ENCODE assay signal across 16 cellular contexts in the genomic region with DNA sequence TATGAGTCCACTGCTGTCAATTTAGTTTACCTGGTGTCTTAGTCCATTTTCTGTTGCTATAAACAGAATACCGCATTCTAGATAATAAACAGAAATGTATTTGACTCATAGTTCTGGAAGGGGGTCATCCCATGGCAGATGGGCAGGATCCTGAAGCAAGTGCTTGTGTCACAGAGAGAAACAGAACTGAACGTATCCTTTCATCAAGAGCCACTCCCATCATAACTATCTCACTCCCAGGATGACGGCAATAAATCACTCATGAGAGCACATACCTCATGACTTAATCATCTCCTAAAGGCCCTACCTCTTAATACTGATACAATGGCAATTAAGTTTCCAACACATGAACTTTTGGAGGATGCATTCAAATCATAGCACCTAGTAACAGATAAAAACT.
A peak's percentile ranks its signal among the peaks of the same experiment; 100 is the strongest.
DNase-seq lines count a peak whose midpoint lies in the region; ATAC-seq and TF ChIP-seq lines count a peak whose summit lies in the region.
"Had no signal": no experiment of that assay in that cellular context is flagged by ENCODE, and none has a peak within 500 bp of the region (broad histone marks: within the 10 kb centered on the region; RNA-seq: fewer than 3 reads in every experiment).

No MANE protein-coding gene starts in this region.

- intact Hi-C loops in CD8-positive, alpha-beta T cell (cut with DNase I, micrococcal nuclease) = no loop called here
- intact Hi-C loops in right lobe of liver (cut with DNase I) = no loop called here

- ATAC-seq in CD8-positive, alpha-beta T cell = no peak
- no peak for ATAC-seq in GM18868 (IDR thresholded peaks at IDR 0.05; ENCODE audit: unreplicated experiment)
- no peak for ATAC-seq in HG02588 (IDR thresholded peaks at IDR 0.05; ENCODE audit: unreplicated experiment)
- no peak for ATAC-seq in right lobe of liver
- ATAC-seq in activated CD8-positive, alpha-beta T cell treated with anti-CD3 and anti-CD28 coated beads, Interleukin-2, amount 10 ng/mL, durations not matched to agents 7 days and 5 days = no peak
- ATAC-seq: naive thymus-derived CD4-positive, alpha-beta T cell; stimulated activated naive CD8-positive, alpha-beta T cell treated with anti-CD3 and anti-CD28 coated beads, Interleukin-15, amount 100 ng/mL, for 72 hours had no signal

- TF ChIP-seq POLR2A in right lobe of liver (IDR thresholded peaks at IDR 0.05) = no peak

- H3K4me1 ChIP-seq in CD8-positive, alpha-beta T cell (ENCODE audit: insufficient read depth, low read length) = peaks cover 23% of the 10 kb centered on the region
- H3K4me1 ChIP-seq in right lobe of liver = no peaks in the 10 kb centered on the region

- no peaks in the 10 kb centered on the region for H3K27me3 ChIP-seq in CD8-positive, alpha-beta T cell (ENCODE audit: insufficient read depth, low read length)
- H3K27me3 ChIP-seq in right lobe of liver = no peaks in the 10 kb centered on the region

- H3K4me3 Mint-ChIP-seq in CD8-positive, alpha-beta T cell = no peak overlapping the region
- no peak overlapping the region for H3K4me3 Mint-ChIP-seq in activated CD8-positive, alpha-beta T cell treated with anti-CD3 and anti-CD28 coated beads, Interleukin-2, amount 10 ng/mL, durations not matched to agents 7 days and 5 days
- H3K4me3 Mint-ChIP-seq: brain; naive thymus-derived CD4-positive, alpha-beta T cell; stimulated activated naive CD8-positive, alpha-beta T cell treated with anti-CD3 and anti-CD28 coated beads, Interleukin-15, amount 100 ng/mL, for 72 hours had no signal

- H3K27me3 Mint-ChIP-seq in CD8-positive, alpha-beta T cell (ENCODE audit: low read depth) = no peaks in the 10 kb centered on the region
- H3K27me3 Mint-ChIP-seq in activated CD8-positive, alpha-beta T cell treated with anti-CD3 and anti-CD28 coated beads, Interleukin-2, amount 10 ng/mL, durations not matched to agents 7 days and 5 days (ENCODE audit: low read depth) = no peaks in the 10 kb centered on the region
- H3K27me3 Mint-ChIP-seq: brain; naive thymus-derived CD4-positive, alpha-beta T cell; stimulated activated naive CD8-positive, alpha-beta T cell treated with anti-CD3 and anti-CD28 coated beads, Interleukin-15, amount 100 ng/mL, for 72 hours had no signal

- CTCF ChIA-PET in CD8-positive, alpha-beta T cell (lab: Charles Lee) = no interaction called here
- CTCF ChIA-PET in activated CD8-positive, alpha-beta T cell treated with anti-CD3 and anti-CD28 coated beads, Interleukin-2, amount 10 ng/mL, durations not matched to agents 7 days and 5 days (lab: Charles Lee) = no interaction called here

- no peaks in the 10 kb centered on the region for H3K9me3 ChIP-seq in CD8-positive, alpha-beta T cell (ENCODE audit: low read length)
- H3K9me3 ChIP-seq in right lobe of liver = no peaks in the 10 kb centered on the region

- 50% methylated on average over 3 of the region's 3 CpGs for WGBS in right lobe of liver (ENCODE audit: insufficient coverage, low coverage, low lambda C conversion rate, missing lambda C conversion rate)

- H3K9me3 Mint-ChIP-seq in CD8-positive, alpha-beta T cell = no peaks in the 10 kb centered on the region
- peaks cover 5% of the 10 kb centered on the region for H3K9me3 Mint-ChIP-seq in activated CD8-positive, alpha-beta T cell treated with anti-CD3 and anti-CD28 coated beads, Interleukin-2, amount 10 ng/mL, durations not matched to agents 7 days and 5 days (ENCODE audit: insufficient read depth)
- H3K9me3 Mint-ChIP-seq: brain had no signal

- no peak overlapping the region for H3K27ac ChIP-seq in CD8-positive, alpha-beta T cell (ENCODE audit: low read depth, low read length)
- no peak overlapping the region for H3K27ac ChIP-seq in right lobe of liver

- no peak overlapping the region for H3K4me3 ChIP-seq in CD8-positive, alpha-beta T cell (ENCODE audit: low read depth, low read length)
- no peak overlapping the region for H3K4me3 ChIP-seq in fibroblast of pulmonary artery (replicated peaks; ENCODE audit: low read depth, low read length)
- H3K4me3 ChIP-seq in right lobe of liver = no peak overlapping the region

- peaks cover 62% of the 10 kb centered on the region for H3K4me1 Mint-ChIP-seq in CD8-positive, alpha-beta T cell (ENCODE audit: low read depth)
- peaks cover 11% of the 10 kb centered on the region for H3K4me1 Mint-ChIP-seq in activated CD8-positive, alpha-beta T cell treated with anti-CD3 and anti-CD28 coated beads, Interleukin-2, amount 10 ng/mL, durations not matched to agents 7 days and 5 days (ENCODE audit: low read depth)
- H3K4me1 Mint-ChIP-seq: brain had no signal

- no peak for DNase-seq in CD8-positive, alpha-beta T cell
- DNase-seq in HPDE6-E6E7 (ENCODE audit: extremely low spot score) (peak; percentile 15), RKO (ENCODE audit: low spot score) (peak; percentile 33), fibroblast of pulmonary artery (ENCODE audit: low read depth) (peak; percentile 20), right lobe of liver (no peak)
- no peak for DNase-seq in activated CD8-positive, alpha-beta T cell treated with anti-CD3 and anti-CD28 coated beads, Interleukin-2, amount 10 ng/mL, durations not matched to agents 7 days and 5 days
- DNase-seq: activated CD4-positive, alpha-beta T cell treated with anti-CD3 and anti-CD28 coated beads for 1 hour; activated naive CD4-positive, alpha-beta T cell treated with Interleukin-2 at 50 U/mL for 16 hours; naive thymus-derived CD4-positive, alpha-beta T cell; NCI-H82; posterior cingulate gyrus; stimulated activated naive CD8-positive, alpha-beta T cell treated with anti-CD3 and anti-CD28 coated beads, Interleukin-15, amount 100 ng/mL, for 72 hours; T-helper 2 cell had no signal

- H3K36me3 ChIP-seq in CD8-positive, alpha-beta T cell (ENCODE audit: insufficient read depth, low read length) = peaks cover 3% of the 10 kb centered on the region
- H3K36me3 ChIP-seq in right lobe of liver = no peaks in the 10 kb centered on the region

- peaks cover 61% of the 10 kb centered on the region for H3K36me3 Mint-ChIP-seq in CD8-positive, alpha-beta T cell
- peaks cover 41% of the 10 kb centered on the region for H3K36me3 Mint-ChIP-seq in activated CD8-positive, alpha-beta T cell treated with anti-CD3 and anti-CD28 coated beads, Interleukin-2, amount 10 ng/mL, durations not matched to agents 7 days and 5 days (ENCODE audit: low read depth)

- POLR2A ChIA-PET in CD8-positive, alpha-beta T cell (lab: Charles Lee) = interaction anchor here (1.3 kb wide), 1 partner anchor 19 kb away, joined by 3 read pairs; no protein-coding TSS in a partner anchor
- POLR2A ChIA-PET in activated CD8-positive, alpha-beta T cell treated with anti-CD3 and anti-CD28 coated beads, Interleukin-2, amount 10 ng/mL, durations not matched to agents 7 days and 5 days (lab: Charles Lee) = no interaction called here

- TF ChIP-seq CTCF in CD8-positive, alpha-beta T cell (IDR thresholded peaks at IDR 0.05) = no peak
- TF ChIP-seq CTCF in fibroblast of pulmonary artery (IDR thresholded peaks at IDR 0.05; ENCODE audit: low read length, missing control alignments) (no peak), right lobe of liver (IDR thresholded peaks at IDR 0.05) (no peak)

- H3K27ac Mint-ChIP-seq in CD8-positive, alpha-beta T cell = peak overlapping the region; percentile 23
- no peak overlapping the region for H3K27ac Mint-ChIP-seq in activated CD8-positive, alpha-beta T cell treated with anti-CD3 and anti-CD28 coated beads, Interleukin-2, amount 10 ng/mL, durations not matched to agents 7 days and 5 days
- H3K27ac Mint-ChIP-seq: brain; stimulated activated naive CD8-positive, alpha-beta T cell treated with anti-CD3 and anti-CD28 coated beads, Interleukin-15, amount 100 ng/mL, for 72 hours had no signal

Comparison
In these comparisons a context has a peak if more than half of its experiments do, and no peak if none do; other contexts are left out.
1. DNase-seq: peak in HPDE6-E6E7 (single experiment), RKO (single experiment) and fibroblast of pulmonary artery (single experiment); none in CD8-positive, alpha-beta T cell (0 of 7), right lobe of liver (0 of 3) and activated CD8-positive, alpha-beta T cell treated with anti-CD3 and anti-CD28 coated beads, Interleukin-2, amount 10 ng/mL, durations not matched to agents 7 days and 5 days (single experiment).